9 cellular contexts compared by ENCODE assay signal in genomic region chr11:118928870-118929495, GRCh38. TPM values are rescaled to one million over a fixed set of nuclear protein-coding genes. Genes with fewer than 3 reads are reported as not detected.
A peak's percentile ranks its signal among the peaks of the same experiment; 100 is the strongest.
DNase-seq lines count a peak whose midpoint lies in the region; ATAC-seq and TF ChIP-seq lines count a peak whose summit lies in the region.
"Had no signal": no experiment of that assay in that cellular context is flagged by ENCODE, and none has a peak within 500 bp of the region (broad histone marks: within the 10 kb centered on the region; RNA-seq: fewer than 3 reads in every experiment).

No MANE protein-coding gene starts in this region.

- H3K4me3 ChIP-seq in AG10803 (ENCODE audit: low read length) (peak overlapping the region; percentile 86), osteoblast (ENCODE audit: insufficient read depth, low read length) (peak overlapping the region; percentile 71)

- peaks cover 25% of the 10 kb centered on the region for H3K4me1 ChIP-seq in osteoblast (ENCODE audit: insufficient read depth, low read length)

- no peak for TF ChIP-seq CTCF in AG10803 (conservative IDR thresholded peaks at IDR 0.05; ENCODE audit: low read length)
- no peak for TF ChIP-seq CTCF in osteoblast (IDR thresholded peaks at IDR 0.05; ENCODE audit: extremely low read depth, low read depth, low read length)

- peaks cover 8% of the 10 kb centered on the region for H3K27me3 ChIP-seq in osteoblast (ENCODE audit: insufficient read depth, low read length)

- DNase-seq in AG10803 (ENCODE audit: low read depth) (peak; percentile 31), NCI-H446 treated with DMSO at 0.1 percent for 48 hours (lab: John Stamatoyannopoulos, UW) (peak; percentile 75), globus pallidus (ENCODE audit: low spot score) (peak; percentile 65), osteoblast (ENCODE audit: insufficient read length, low spot score, missing footprints) (peak; percentile 93), T-helper 9 cell (no peak)
- peak; percentile 50 for DNase-seq in activated naive CD4-positive, alpha-beta T cell treated with anti-CD3 and anti-CD28 coated beads for 36 hours

- H2AFZ ChIP-seq in osteoblast (ENCODE audit: low read length) = peak overlapping the region; percentile 45

- H3K4me3 Mint-ChIP-seq in activated naive CD4-positive, alpha-beta T cell treated with anti-CD3 and anti-CD28 coated beads for 36 hours = peak overlapping the region; percentile 96

- H3K79me2 ChIP-seq in osteoblast (ENCODE audit: insufficient read depth, low read length) = peaks cover 14% of the 10 kb centered on the region

- no peaks in the 10 kb centered on the region for H3K9me3 ChIP-seq in osteoblast (ENCODE audit: low read depth, low read length)

- H3K27ac ChIP-seq in osteoblast (ENCODE audit: low read depth, low read length) = peak overlapping the region; percentile 0

- peak overlapping the region; percentile 80 for H3K4me2 ChIP-seq in osteoblast (ENCODE audit: insufficient read depth, low read length)

- ATAC-seq in GM18517 (IDR thresholded peaks at IDR 0.05; ENCODE audit: unreplicated experiment) (peak; percentile 1), HG02610 (IDR thresholded peaks at IDR 0.05; ENCODE audit: unreplicated experiment) (no peak)

- CTCF ChIA-PET in activated naive CD4-positive, alpha-beta T cell treated with anti-CD3 and anti-CD28 coated beads for 36 hours (lab: Charles Lee) = interaction anchor here (0.6 to 3.6 kb wide), 11 partner anchors 11 to 239 kb away, joined by 3 to 34 read pairs (median 5); partner anchors contain the start of gene UPK2

- no peaks in the 10 kb centered on the region for H3K36me3 Mint-ChIP-seq in activated naive CD4-positive, alpha-beta T cell treated with anti-CD3 and anti-CD28 coated beads for 36 hours (ENCODE audit: low read depth)

- H3K27ac Mint-ChIP-seq in activated naive CD4-positive, alpha-beta T cell treated with anti-CD3 and anti-CD28 coated beads for 36 hours = peak overlapping the region; percentile 95

- no peaks in the 10 kb centered on the region for H3K9me3 Mint-ChIP-seq in activated naive CD4-positive, alpha-beta T cell treated with anti-CD3 and anti-CD28 coated beads for 36 hours

- intact Hi-C loops in activated naive CD4-positive, alpha-beta T cell treated with anti-CD3 and anti-CD28 coated beads for 36 hours (cut with micrococcal nuclease) = loop anchor here (1.0 to 5.0 kb wide), 10 partner anchors 18 to 492 kb away; partner anchors contain the start of genes CXCR5, KMT2A, RPS25 and TRAPPC4

- H3K36me3 ChIP-seq in osteoblast (ENCODE audit: insufficient read depth, low read length) = no peaks in the 10 kb centered on the region

- H3K27me3 Mint-ChIP-seq in activated naive CD4-positive, alpha-beta T cell treated with anti-CD3 and anti-CD28 coated beads for 36 hours (ENCODE audit: low read depth) = no peaks in the 10 kb centered on the region

- peaks cover 35% of the 10 kb centered on the region for H3K4me1 Mint-ChIP-seq in activated naive CD4-positive, alpha-beta T cell treated with anti-CD3 and anti-CD28 coated beads for 36 hours (ENCODE audit: low read depth)

- H4K20me1 ChIP-seq in osteoblast (ENCODE audit: insufficient read depth, low read length) = peaks cover 11% of the 10 kb centered on the region

RNA-seq across cellular contexts. Expression of gene BCL9L, which starts 3.3 kb away (rescaled TPM):
- 10 to 100 TPM; 33.3 to 36.1 TPM for total RNA-seq in activated naive CD4-positive, alpha-beta T cell treated with anti-CD3 and anti-CD28 coated beads for 36 hours
- 27.9 and 28.3 TPM in 2 replicates for total RNA-seq in osteoblast

RNA-seq across cellular contexts. Expression of gene UPK2, which starts 27.1 kb away (rescaled TPM):
- under 1 TPM; 0.25 to 0.45 TPM for total RNA-seq in activated naive CD4-positive, alpha-beta T cell treated with anti-CD3 and anti-CD28 coated beads for 36 hours
- total RNA-seq in osteoblast = not detected in 2 replicates
- total RNA-seq: LHCN-M2 had no signal

RNA-seq across cellular contexts. Expression of gene FOXR1, which starts 42.6 kb away (rescaled TPM):
- total RNA-seq in activated naive CD4-positive, alpha-beta T cell treated with anti-CD3 and anti-CD28 coated beads for 36 hours = not detected
- not detected in 2 replicates for total RNA-seq in osteoblast
- total RNA-seq: LHCN-M2 had no signal

RNA-seq across cellular contexts. Expression of gene CXCR5, which starts 45.3 kb away (rescaled TPM):
- total RNA-seq in activated naive CD4-positive, alpha-beta T cell treated with anti-CD3 and anti-CD28 coated beads for 36 hours = 10 to 100 TPM; 25.6 to 26.1 TPM
- not detected in 2 replicates for total RNA-seq in osteoblast
- total RNA-seq: LHCN-M2 had no signal
